Comparison of ENCODE assay signal across 21 cellular contexts in the genomic region with DNA sequence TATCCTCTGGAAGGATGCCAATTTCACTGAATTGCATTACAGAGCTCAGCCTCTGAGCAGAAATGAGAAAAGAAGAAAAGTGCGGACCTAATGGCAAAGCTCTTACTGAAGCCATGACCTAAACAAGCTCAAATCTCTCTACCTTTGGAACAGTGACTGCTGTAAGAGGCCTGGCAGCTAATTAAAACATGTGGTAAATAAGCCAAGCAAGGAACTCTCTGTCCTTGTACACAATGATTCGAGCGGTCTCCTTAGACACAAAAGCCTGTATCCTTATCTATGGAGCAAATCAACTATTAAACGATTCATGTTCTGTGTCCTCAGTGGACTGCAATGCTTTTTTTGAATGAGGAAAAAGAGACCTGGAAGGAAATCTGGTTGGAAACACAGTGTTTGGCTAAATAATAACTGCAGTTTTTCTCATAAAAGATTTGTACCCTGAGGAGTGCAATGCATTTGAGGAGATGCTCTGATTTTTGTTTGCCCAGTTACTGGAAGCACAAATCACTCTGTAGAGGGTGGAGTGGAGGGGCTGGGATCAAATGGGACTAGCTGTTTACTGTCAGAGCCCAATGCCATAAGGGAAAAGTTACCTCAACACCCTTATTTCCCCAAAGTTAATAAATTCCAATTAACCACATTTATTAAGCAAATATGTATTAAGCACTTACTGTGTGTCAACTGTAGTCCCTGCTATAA.
"Had no signal": no experiment of that assay in that cellular context is flagged by ENCODE, and none has a peak within 500 bp of the region (broad histone marks: within the 10 kb centered on the region; RNA-seq: fewer than 3 reads in every experiment).

No MANE protein-coding gene starts in this region.

- H3K27me3 ChIP-seq: ascending aorta, breast epithelium, left lung, right atrium auricular region, tibial artery had no signal

- DNase-seq: activated CD4-positive, alpha-beta T cell treated with anti-CD3 and anti-CD28 coated beads, Interleukin-2, amount 10 ng/mL, durations not matched to agents 7 days and 5 days; activated CD8-positive, alpha-beta T cell treated with anti-CD3 and anti-CD28 coated beads, Interleukin-2, amount 10 ng/mL, durations not matched to agents 7 days and 5 days; activated naive CD4-positive, alpha-beta T cell treated with anti-CD3 and anti-CD28 coated beads, Interleukin-2, amount 10 ng/mL, durations not matched to agents 7 days and 5 days; activated naive CD8-positive, alpha-beta T cell treated with anti-CD3 and anti-CD28 coated beads, Interleukin-2, amount 50 U/mL, for 24 hours; activated T-cell treated with anti-CD3 and anti-CD28 coated beads, Interleukin-2, amount 50 U/mL, for 24 hours; head of caudate nucleus; kidney; left lung; mammary epithelial cell; occipital lobe; posterior cingulate gyrus; stimulated activated naive CD8-positive, alpha-beta T cell treated with anti-CD3 and anti-CD28 coated beads, Interleukin-15, Interleukin-2, amounts not matched to agents 100 U/mL and 50 U/mL, for 24 hours; substantia nigra; T1000; tibial artery had no signal

- H3K4me1 ChIP-seq: ascending aorta, breast epithelium, left lung, right atrium auricular region, tibial artery had no signal

- H3K36me3 ChIP-seq: ascending aorta, breast epithelium, left lung, right atrium auricular region, tibial artery had no signal

- H3K36me3 Mint-ChIP-seq: activated naive CD4-positive, alpha-beta T cell treated with anti-CD3 and anti-CD28 coated beads, Interleukin-2, amount 10 ng/mL, durations not matched to agents 7 days and 5 days had no signal

- ATAC-seq: activated CD4-positive, CD25-positive, alpha-beta regulatory T cell treated with anti-CD3 and anti-CD28 coated beads, Interleukin-2, amount 50 U/mL, for 24 hours; activated CD8-positive, alpha-beta T cell treated with anti-CD3 and anti-CD28 coated beads, Interleukin-2, amount 10 ng/mL, durations not matched to agents 7 days and 5 days; activated naive CD8-positive, alpha-beta T cell treated with anti-CD3 and anti-CD28 coated beads, Interleukin-2, amount 50 U/mL, for 24 hours; left lung; stimulated activated naive CD8-positive, alpha-beta T cell treated with anti-CD3 and anti-CD28 coated beads, Interleukin-15, Interleukin-2, amounts not matched to agents 100 U/mL and 50 U/mL, for 24 hours had no signal

- H3K4me3 ChIP-seq: ascending aorta, breast epithelium, coronary artery, left lung, right atrium auricular region, skin epidermis, tibial artery had no signal

- H3K4me1 Mint-ChIP-seq: activated CD4-positive, alpha-beta T cell treated with anti-CD3 and anti-CD28 coated beads, Interleukin-2, amount 10 ng/mL, durations not matched to agents 7 days and 5 days; activated naive CD4-positive, alpha-beta T cell treated with anti-CD3 and anti-CD28 coated beads, Interleukin-2, amount 10 ng/mL, durations not matched to agents 7 days and 5 days; activated naive CD8-positive, alpha-beta T cell treated with anti-CD3 and anti-CD28 coated beads, Interleukin-2, amount 50 U/mL, for 24 hours had no signal

- H3K9me3 Mint-ChIP-seq: activated CD4-positive, alpha-beta T cell treated with anti-CD3 and anti-CD28 coated beads, Interleukin-2, amount 10 ng/mL, durations not matched to agents 7 days and 5 days; activated naive CD4-positive, alpha-beta T cell treated with anti-CD3 and anti-CD28 coated beads, Interleukin-2, amount 10 ng/mL, durations not matched to agents 7 days and 5 days; activated naive CD8-positive, alpha-beta T cell treated with anti-CD3 and anti-CD28 coated beads, Interleukin-2, amount 50 U/mL, for 24 hours; activated T-cell treated with anti-CD3 and anti-CD28 coated beads, Interleukin-2, amount 50 U/mL, for 24 hours had no signal

- H3K27ac ChIP-seq: ascending aorta, breast epithelium, coronary artery, left lung, right atrium auricular region, skin epidermis, tibial artery had no signal

- H3K27ac Mint-ChIP-seq: activated CD4-positive, alpha-beta T cell treated with anti-CD3 and anti-CD28 coated beads, Interleukin-2, amount 10 ng/mL, durations not matched to agents 7 days and 5 days; activated CD8-positive, alpha-beta T cell treated with anti-CD3 and anti-CD28 coated beads, Interleukin-2, amount 10 ng/mL, durations not matched to agents 7 days and 5 days; activated naive CD4-positive, alpha-beta T cell treated with anti-CD3 and anti-CD28 coated beads, Interleukin-2, amount 10 ng/mL, durations not matched to agents 7 days and 5 days; activated naive CD8-positive, alpha-beta T cell treated with anti-CD3 and anti-CD28 coated beads, Interleukin-2, amount 50 U/mL, for 24 hours; activated T-cell treated with anti-CD3 and anti-CD28 coated beads, Interleukin-2, amount 50 U/mL, for 24 hours had no signal

- H3K9me3 ChIP-seq: ascending aorta, breast epithelium, left lung, right atrium auricular region, tibial artery had no signal

- H3K4me3 Mint-ChIP-seq: activated CD4-positive, alpha-beta T cell treated with anti-CD3 and anti-CD28 coated beads, Interleukin-2, amount 10 ng/mL, durations not matched to agents 7 days and 5 days; activated CD8-positive, alpha-beta T cell treated with anti-CD3 and anti-CD28 coated beads, Interleukin-2, amount 10 ng/mL, durations not matched to agents 7 days and 5 days; activated naive CD4-positive, alpha-beta T cell treated with anti-CD3 and anti-CD28 coated beads, Interleukin-2, amount 10 ng/mL, durations not matched to agents 7 days and 5 days; activated naive CD8-positive, alpha-beta T cell treated with anti-CD3 and anti-CD28 coated beads, Interleukin-2, amount 50 U/mL, for 24 hours; activated T-cell treated with anti-CD3 and anti-CD28 coated beads, Interleukin-2, amount 50 U/mL, for 24 hours had no signal
